In the genomic region with DNA sequence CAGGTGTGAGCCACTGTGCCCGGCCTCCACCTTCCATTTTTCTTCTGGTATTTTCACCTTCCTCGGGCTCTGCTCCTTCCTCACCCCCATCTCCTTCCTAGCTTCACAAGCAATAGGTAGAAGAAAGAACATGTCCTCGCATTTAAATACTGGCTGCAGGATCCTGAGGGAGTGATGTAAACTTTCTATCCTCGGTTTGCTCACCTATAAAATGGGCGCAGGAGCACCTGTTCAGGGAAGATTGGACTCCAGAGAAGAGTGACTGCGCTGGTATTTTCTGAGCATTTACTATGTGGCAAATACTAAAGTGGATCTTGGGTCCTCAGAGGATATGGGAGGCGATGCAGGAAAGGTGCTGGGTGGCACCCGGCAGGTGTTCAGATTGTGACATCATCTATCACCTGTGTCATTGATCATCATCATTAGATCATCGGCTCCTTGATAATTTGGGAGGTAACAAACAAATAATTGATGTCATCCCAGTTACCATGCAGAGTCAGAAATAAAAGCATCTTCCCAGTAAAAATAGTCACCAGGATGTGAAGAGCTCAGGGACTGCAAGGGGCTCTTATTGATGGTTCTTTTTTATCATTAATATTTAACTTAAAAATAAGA, we compare ENCODE assay signal across 22 cellular contexts.
"Had no signal": no experiment of that assay in that cellular context is flagged by ENCODE, and none has a peak within 500 bp of the region (broad histone marks: within the 10 kb centered on the region; RNA-seq: fewer than 3 reads in every experiment).

No MANE protein-coding gene starts in this region.

- DNase-seq: Karpas-422, KG1, MG63, NCI-H1092, NCI-H1105 treated with DMSO at 0.1 percent for 48 hours, NCI-H1417 treated with DMSO at 0.1 percent for 48 hours, NCI-H146, NCI-H1694 treated with DMSO at 0.1 percent for 48 hours, NCI-H1930, NCI-H2081, NCI-H2107, NCI-H2227 treated with DMSO at 0.1 percent for 48 hours, NCI-H524, NCI-H526 treated with DMSO at 0.1 percent for 48 hours, NCI-H774, Right ventricle myocardium superior, RPMI8226, SIG-M5, SK-N-SH, SW 1271 had no signal

- H3K4me3 ChIP-seq: MG63 had no signal

- FAIRE-seq: HTR-8/SVneo, RCC 7860 had no signal

- H3K9me3 ChIP-seq: SK-N-SH had no signal

- H3K27me3 ChIP-seq: MG63 had no signal

- H3K9ac ChIP-seq: SK-N-SH had no signal

- H3K36me3 ChIP-seq: MG63 had no signal
